ENCODE assay signal across 7 cellular contexts in genomic region chr5:4909086-4909485, GRCh38.
"Had no signal": no experiment of that assay in that cellular context is flagged by ENCODE, and none has a peak within 500 bp of the region (broad histone marks: within the 10 kb centered on the region; RNA-seq: fewer than 3 reads in every experiment).

No MANE protein-coding gene starts in this region.

- H3K4me3 ChIP-seq: GM12878 had no signal

- ATAC-seq: GM12878 had no signal

- FAIRE-seq: G401.6, GM12878, GM12891, GM18507, GM19239 had no signal

- DNase-seq: GDM1, GF-D8 had no signal
